In the genomic region with DNA sequence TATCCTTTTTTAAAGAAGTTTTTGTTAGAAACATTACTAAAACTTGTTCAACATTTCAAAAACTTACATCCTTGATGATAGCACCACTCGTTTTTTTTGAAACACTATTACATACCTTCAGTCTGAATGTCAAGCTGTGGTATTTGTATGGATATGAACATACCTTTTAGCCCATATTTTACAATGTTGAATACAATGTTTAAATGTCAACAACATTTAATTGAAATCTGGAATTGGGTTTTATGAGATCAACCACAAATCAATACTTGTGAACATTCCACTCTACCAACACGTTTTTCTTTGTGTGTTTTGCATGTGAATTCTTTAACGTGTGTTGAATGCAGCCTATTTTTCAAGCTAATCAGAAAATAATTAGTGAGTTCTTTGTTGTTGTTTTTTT, we compare ENCODE assay signal across 28 cellular contexts. TPM values are rescaled to one million over a fixed set of nuclear protein-coding genes. Genes with fewer than 3 reads are reported as not detected.
"Had no signal": no experiment of that assay in that cellular context is flagged by ENCODE, and none has a peak within 500 bp of the region (broad histone marks: within the 10 kb centered on the region; RNA-seq: fewer than 3 reads in every experiment).

No MANE protein-coding gene starts in this region.

- H3K36me3 Mint-ChIP-seq: naive thymus-derived CD8-positive, alpha-beta T cell had no signal

- DNase-seq: hippocampal formation; kidney; left colon; left lung; lower lobe of right lung; mammary epithelial cell; mesenchymal stem cell; naive thymus-derived CD8-positive, alpha-beta T cell; nucleus accumbens; pancreas; posterior cingulate gyrus; retina; right cardiac atrium; stimulated activated CD4-positive, alpha-beta T cell treated with anti-CD3 and anti-CD28 coated beads, Interleukin-12 subunit alpha, Interleukin-12 subunit beta, amount 100 ng/mL, for 4 hours; stimulated activated CD4-positive, alpha-beta T cell treated with anti-CD3 and anti-CD28 coated beads, Interleukin-15, amount 100 ng/mL, for 24 hours; stimulated activated CD4-positive, alpha-beta T cell treated with anti-CD3 and anti-CD28 coated beads, Interleukin-2, amount 100 ng/mL, for 24 hours; stimulated activated CD4-positive, alpha-beta T cell treated with anti-CD3 and anti-CD28 coated beads, Interleukin-4, amount 100 ng/mL, for 1 hour; stimulated activated naive CD4-positive, alpha-beta T cell; substantia nigra; transverse colon; upper lobe of left lung had no signal

- H3K4me3 ChIP-seq: left lung, lower lobe of right lung, pancreas, prostate gland, skin epidermis, transverse colon, upper lobe of left lung, vagina had no signal

- H3K4me1 Mint-ChIP-seq: nephron had no signal

- FAIRE-seq: kidney, pancreas had no signal

- H3K27me3 ChIP-seq: pancreas, transverse colon, vagina had no signal

- H3K27ac ChIP-seq: left lung, lower lobe of right lung, pancreas, skin epidermis, upper lobe of left lung, vagina had no signal

- H3K36me3 ChIP-seq: left lung, lower lobe of right lung, pancreas, prostate gland, transverse colon, upper lobe of left lung had no signal

- H3K27ac Mint-ChIP-seq: naive thymus-derived CD8-positive, alpha-beta T cell; nephron; stimulated activated naive CD8-positive, alpha-beta T cell treated with anti-CD3 and anti-CD28 coated beads, Interleukin-15, Interleukin-2, amounts not matched to agents 100 ng/mL and 50 ng/mL, for 24 hours had no signal

- H3K4me1 ChIP-seq: prostate gland had no signal

- H3K4me3 Mint-ChIP-seq: naive thymus-derived CD8-positive, alpha-beta T cell; nephron; neural crest cell; stimulated activated naive CD8-positive, alpha-beta T cell treated with anti-CD3 and anti-CD28 coated beads, Interleukin-15, Interleukin-2, amounts not matched to agents 100 ng/mL and 50 ng/mL, for 24 hours had no signal

- H3K9me3 Mint-ChIP-seq: nephron; neural crest cell; stimulated activated naive CD8-positive, alpha-beta T cell treated with anti-CD3 and anti-CD28 coated beads, Interleukin-15, Interleukin-2, amounts not matched to agents 100 ng/mL and 50 ng/mL, for 24 hours had no signal

- ATAC-seq: left colon; left lung; lower lobe of right lung; naive thymus-derived CD8-positive, alpha-beta T cell; pancreas; right cardiac atrium; sciatic nerve had no signal

RNA-seq across cellular contexts. Expression of a gene that starts 4.7 kb away (rescaled TPM):
- total RNA-seq: naive thymus-derived CD8-positive, alpha-beta T cell had no signal
